Comparison of ENCODE assay signal across 9 cellular contexts in the genomic region with DNA sequence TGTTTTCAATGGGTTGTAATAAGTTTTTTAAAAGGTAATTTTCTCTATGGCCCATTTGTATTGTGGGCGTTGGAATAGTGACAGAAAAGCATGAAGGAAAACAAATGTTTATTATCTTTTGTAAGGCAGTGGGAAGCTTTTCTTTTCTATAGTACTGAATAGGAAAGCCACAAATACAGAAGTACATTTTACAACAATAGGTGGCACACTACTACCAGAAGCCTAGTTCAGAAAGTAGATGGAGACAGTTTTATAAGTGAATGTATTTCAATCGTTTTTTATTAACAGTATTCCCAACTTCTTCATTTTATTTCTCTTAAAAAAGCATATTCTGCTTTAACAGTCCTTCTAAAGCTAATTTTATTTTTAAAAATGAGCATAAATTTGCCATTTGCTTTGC.
A peak's percentile ranks its signal among the peaks of the same experiment; 100 is the strongest.
DNase-seq lines count a peak whose midpoint lies in the region; ATAC-seq and TF ChIP-seq lines count a peak whose summit lies in the region.
"Had no signal": no experiment of that assay in that cellular context is flagged by ENCODE, and none has a peak within 500 bp of the region (broad histone marks: within the 10 kb centered on the region; RNA-seq: fewer than 3 reads in every experiment).

No MANE protein-coding gene starts in this region.

- DNase-seq in NCI-H2171 treated with DMSO at 0.1 percent for 48 hours (lab: John Stamatoyannopoulos, UW): peak; percentile 29
- DNase-seq in NCI-H2171 (lab: John Stamatoyannopoulos, UW): no peak
- DNase-seq in PC-3: peak; percentile 4
- peak in 1 of 2 donors; percentile 28 for DNase-seq in foreskin keratinocyte
- no peak for DNase-seq in tibial artery
- no peak for DNase-seq in activated CD4-positive, alpha-beta T cell treated with anti-CD3 and anti-CD28 coated beads, Interleukin-2, amount 50 U/mL, for 4 hours
- DNase-seq in posterior vena cava (ENCODE audit: low spot score): no peak
- no peak for DNase-seq in HPDE6-E6E7 (ENCODE audit: extremely low spot score)

- CTCF ChIA-PET in PC-3 (lab: Charles Lee): no interaction called here

- H2AFZ ChIP-seq in PC-3 (ENCODE audit: low read length): no peak overlapping the region

- BruUV-seq in PC-3 (replicated peaks; lab: Mats Ljungman, UMichigan): no TSS peak

- no peaks in the 10 kb centered on the region for H4K20me1 ChIP-seq in PC-3 (ENCODE audit: low read length)
- H4K20me1 ChIP-seq: BLaER1 had no signal

- intact Hi-C loops in PC-3 (cut with micrococcal nuclease): no loop called here
- intact Hi-C loops in tibial artery (cut with DNase I; ENCODE audit: low total_unique reads): loop anchor here (5.0 kb wide), 1 partner anchor 324 kb away; no protein-coding TSS in a partner anchor
- intact Hi-C loops in posterior vena cava (cut with DNase I): loop anchor here in 1 of 2 donors (10.0 kb wide), 1 partner anchor 293 kb away; a partner anchor contains a TSS

- H3K36me3 ChIP-seq in PC-3 (ENCODE audit: low read depth, low read length) (no peaks in the 10 kb centered on the region), tibial artery (no peaks in the 10 kb centered on the region)
- H3K36me3 ChIP-seq: BLaER1 had no signal

- no peak overlapping the region for H3K4me2 ChIP-seq in PC-3 (ENCODE audit: low read length)
- H3K4me2 ChIP-seq: BLaER1 had no signal

- H3F3A ChIP-seq in PC-3 (ENCODE audit: low read length, unreplicated experiment): no peaks in the 10 kb centered on the region

- no peak overlapping the region for H3K9ac ChIP-seq in PC-3 (ENCODE audit: low read length)
- H3K9ac ChIP-seq: BLaER1 had no signal

- TF ChIP-seq CTCF in PC-3 (conservative IDR thresholded peaks at IDR 0.05; ENCODE audit: low read depth, low read length) (no peak; the same call in 1 of the 2 replicates), foreskin keratinocyte (conservative IDR thresholded peaks at IDR 0.05) (peak; percentile 73), tibial artery (IDR thresholded peaks at IDR 0.05) (peak; percentile 40 to 41)

- H3K27ac ChIP-seq in PC-3 (ENCODE audit: low read length): no peak overlapping the region
- no peak overlapping the region for H3K27ac ChIP-seq in foreskin keratinocyte
- H3K27ac ChIP-seq in tibial artery: peak overlapping the region in 1 of 2 donors; percentile 3
- H3K27ac ChIP-seq: BLaER1 had no signal

- no peaks in the 10 kb centered on the region for H3K79me2 ChIP-seq in PC-3 (ENCODE audit: low read length)

- POLR2A ChIA-PET in PC-3 (lab: Charles Lee; ENCODE audit: unreplicated experiment): no interaction called here

- ATAC-seq in PC-3: no peak
- ATAC-seq in foreskin keratinocyte: peak; percentile 28

- H3K27me3 ChIP-seq in PC-3 (ENCODE audit: low read length) (no peaks in the 10 kb centered on the region), foreskin keratinocyte (no peaks in the 10 kb centered on the region), tibial artery (no peaks in the 10 kb centered on the region)
- H3K27me3 ChIP-seq: BLaER1 had no signal

- H3K9me3 ChIP-seq in PC-3 (ENCODE audit: low read length) (0 out of 2 replicates have a peak, but pooled peaks cover 3% of the 10 kb centered on the region), tibial artery (no peaks in the 10 kb centered on the region)
- H3K9me3 ChIP-seq: BLaER1 had no signal

- no peak overlapping the region for H3K4me3 ChIP-seq in PC-3 (ENCODE audit: low read length)
- H3K4me3 ChIP-seq in tibial artery: no peak overlapping the region
- H3K4me3 ChIP-seq: BLaER1 had no signal

- H3K9me2 ChIP-seq in PC-3 (replicated peaks; ENCODE audit: low read length): no peaks in the 10 kb centered on the region

- H3K4me1 ChIP-seq in PC-3 (ENCODE audit: insufficient read depth, low read length) (no peaks in the 10 kb centered on the region), foreskin keratinocyte (no peaks in the 10 kb centered on the region), tibial artery (peaks cover 0 to 84% (median 29%) of the 10 kb centered on the region in 4 donors)

Comparison
In these comparisons a context has a peak if more than half of its experiments do, and no peak if none do; other contexts are left out.
1. DNase-seq: peak in NCI-H2171 treated with DMSO at 0.1 percent for 48 hours (single experiment) and PC-3 (single experiment); none in NCI-H2171 (single experiment), tibial artery (0 of 2), activated CD4-positive, alpha-beta T cell treated with anti-CD3 and anti-CD28 coated beads, Interleukin-2, amount 50 U/mL, for 4 hours (0 of 2), posterior vena cava (single experiment) and HPDE6-E6E7 (single experiment).